ENCODE assay signal across 25 cellular contexts in genomic region chr6:89805814-89806371, GRCh38.
"Had no signal": no experiment of that assay in that cellular context is flagged by ENCODE, and none has a peak within 500 bp of the region (broad histone marks: within the 10 kb centered on the region; RNA-seq: fewer than 3 reads in every experiment).

No MANE protein-coding gene starts in this region.

- H3K9me3 ChIP-seq: body of pancreas, heart right ventricle, left lung, neutrophil, ovary, prostate gland, spleen, tibial artery had no signal

- H3K36me3 ChIP-seq: ovary, prostate gland had no signal

- ATAC-seq: activated naive CD8-positive, alpha-beta T cell treated with anti-CD3 and anti-CD28 coated beads, Interleukin-2, amount 50 U/mL, for 24 hours; activated T-cell treated with anti-CD3 and anti-CD28 coated beads, Interleukin-2, amount 50 U/mL, for 4 hours; body of pancreas; left lung; natural killer cell had no signal

- H3K27me3 Mint-ChIP-seq: activated naive CD4-positive, alpha-beta T cell treated with anti-CD3 and anti-CD28 coated beads, Interleukin-2, amount 10 ng/mL, durations not matched to agents 7 days and 5 days; activated naive CD8-positive, alpha-beta T cell treated with anti-CD3 and anti-CD28 coated beads, Interleukin-2, amount 50 U/mL, for 24 hours; stimulated activated naive CD8-positive, alpha-beta T cell treated with anti-CD3 and anti-CD28 coated beads, Interleukin-15, Interleukin-2, amounts not matched to agents 100 ng/mL and 50 ng/mL, for 24 hours had no signal

- H3K27ac Mint-ChIP-seq: activated naive CD4-positive, alpha-beta T cell treated with anti-CD3 and anti-CD28 coated beads, Interleukin-2, amount 10 ng/mL, durations not matched to agents 7 days and 5 days; activated naive CD8-positive, alpha-beta T cell treated with anti-CD3 and anti-CD28 coated beads, Interleukin-2, amount 50 U/mL, for 24 hours; natural killer cell; stimulated activated naive CD8-positive, alpha-beta T cell treated with anti-CD3 and anti-CD28 coated beads, Interleukin-15, Interleukin-2, amounts not matched to agents 100 ng/mL and 50 ng/mL, for 24 hours; T-helper 2 cell treated with Interferon-gamma antibody and Interleukin-4, amounts not matched to agents 5 μg/mL and 100 μg/mL, for 36 hours had no signal

- H3K36me3 Mint-ChIP-seq: natural killer cell had no signal

- H3K9me3 Mint-ChIP-seq: activated naive CD4-positive, alpha-beta T cell treated with anti-CD3 and anti-CD28 coated beads, Interleukin-2, amount 10 ng/mL, durations not matched to agents 7 days and 5 days; activated naive CD8-positive, alpha-beta T cell treated with anti-CD3 and anti-CD28 coated beads, Interleukin-2, amount 50 U/mL, for 24 hours; activated T-cell treated with anti-CD3 and anti-CD28 coated beads, Interleukin-2, amount 50 U/mL, for 4 hours; natural killer cell; stimulated activated naive CD8-positive, alpha-beta T cell treated with anti-CD3 and anti-CD28 coated beads, Interleukin-15, Interleukin-2, amounts not matched to agents 100 ng/mL and 50 ng/mL, for 24 hours; T-helper 2 cell treated with Interferon-gamma antibody and Interleukin-4, amounts not matched to agents 5 μg/mL and 100 μg/mL, for 36 hours had no signal

- H3K4me3 ChIP-seq: body of pancreas, cardiac muscle cell, heart right ventricle, left lung, ovary, prostate gland, spleen, tibial artery had no signal

- H3K27ac ChIP-seq: body of pancreas, cardiac muscle cell, heart right ventricle, left lung, neutrophil, ovary, prostate gland, spleen, tibial artery, WERI-Rb-1 had no signal

- H3K4me1 ChIP-seq: body of pancreas, left lung, prostate gland, spleen, tibial artery had no signal

- H3K27me3 ChIP-seq: body of pancreas, cardiac muscle cell, heart right ventricle, left lung, neutrophil, ovary, spleen, tibial artery had no signal

- DNase-seq: activated CD4-positive, alpha-beta T cell treated with anti-CD3 and anti-CD28 coated beads for 1 hour; activated CD4-positive, alpha-beta T cell treated with anti-CD3 and anti-CD28 coated beads, Interleukin-2, amount 50 U/mL, for 1 hour; activated CD8-positive, alpha-beta memory T cell treated with anti-CD3 and anti-CD28 coated beads for 24 hours; activated CD8-positive, alpha-beta memory T cell treated with anti-CD3 and anti-CD28 coated beads, Interleukin-2, amount 50 U/mL, for 4 hours; activated effector memory CD4-positive, alpha-beta T cell treated with Interleukin-2 at 50 U/mL for 16 hours; activated naive CD4-positive, alpha-beta T cell treated with anti-CD3 and anti-CD28 coated beads, Interleukin-2, amount 10 ng/mL, durations not matched to agents 7 days and 5 days; activated naive CD8-positive, alpha-beta T cell treated with anti-CD3 and anti-CD28 coated beads, Interleukin-2, amount 50 U/mL, for 24 hours; activated T-cell treated with anti-CD3 and anti-CD28 coated beads, Interleukin-2, amount 50 U/mL, for 4 hours; body of pancreas; heart right ventricle; kidney; left lung; natural killer cell; ovary; spleen; stimulated activated CD4-positive, alpha-beta T cell treated with anti-CD3 and anti-CD28 coated beads, Interleukin-4, amount 100 ng/mL, for 24 hours; substantia nigra; tibial artery; WERI-Rb-1 had no signal

- FAIRE-seq: endometrium, kidney had no signal

- H3K4me3 Mint-ChIP-seq: activated naive CD4-positive, alpha-beta T cell treated with anti-CD3 and anti-CD28 coated beads, Interleukin-2, amount 10 ng/mL, durations not matched to agents 7 days and 5 days; activated naive CD8-positive, alpha-beta T cell treated with anti-CD3 and anti-CD28 coated beads, Interleukin-2, amount 50 U/mL, for 24 hours; activated T-cell treated with anti-CD3 and anti-CD28 coated beads, Interleukin-2, amount 50 U/mL, for 4 hours; natural killer cell; stimulated activated naive CD8-positive, alpha-beta T cell treated with anti-CD3 and anti-CD28 coated beads, Interleukin-15, Interleukin-2, amounts not matched to agents 100 ng/mL and 50 ng/mL, for 24 hours; T-helper 2 cell treated with Interferon-gamma antibody and Interleukin-4, amounts not matched to agents 5 μg/mL and 100 μg/mL, for 36 hours had no signal
